1 cellular context compared by ENCODE assay signal in genomic region chr1:91591175-91591968, GRCh38.
TF ChIP-seq lines count a peak whose summit lies in the region.

No MANE protein-coding gene starts in this region.

TF ChIP-seq in IMR-90, 13 proteins besides CTCF, POLR2A, EP300 and RAD21:
- TF ChIP-seq NFE2L2 (IDR thresholded peaks at IDR 0.05; ENCODE audit: low read depth, low read length) = peak; percentile 86
- peak; percentile 98 for TF ChIP-seq MAFK (IDR thresholded peaks at IDR 0.05; ENCODE audit: low read depth, low read length)
- no peak for TF ChIP-seq CEBPB (IDR thresholded peaks at IDR 0.05; ENCODE audit: low read depth, low read length)
- TF ChIP-seq USF2 (IDR thresholded peaks at IDR 0.05; ENCODE audit: low read depth, low read length) = no peak
- TF ChIP-seq SMC3 (IDR thresholded peaks at IDR 0.05; ENCODE audit: low read depth, low read length) = no peak
- TF ChIP-seq MXI1 (IDR thresholded peaks at IDR 0.05; ENCODE audit: borderline replicate concordance, low read depth, low read length) = no peak
